1 cellular context compared by ENCODE assay signal in the genomic region with DNA sequence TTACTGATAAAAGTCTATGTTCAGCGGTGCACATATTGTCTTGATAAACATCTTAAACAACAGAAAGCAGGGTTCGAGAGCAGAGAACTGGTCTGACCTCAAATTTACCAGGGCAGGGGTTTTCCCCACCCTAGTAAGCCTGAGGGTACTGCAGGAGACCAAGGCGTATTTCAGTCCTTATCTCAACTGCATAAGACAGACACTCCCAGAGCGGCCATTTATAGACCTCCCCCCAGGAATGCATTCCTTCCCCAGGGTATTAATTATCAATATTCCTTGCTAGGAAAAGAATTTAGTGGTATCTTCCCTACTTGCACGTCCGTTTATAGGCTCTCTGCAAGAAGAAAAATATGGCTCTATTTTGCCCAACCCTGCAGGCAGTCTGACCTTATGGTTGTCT. TPM values are rescaled to one million over a fixed set of nuclear protein-coding genes. Genes with fewer than 3 reads are reported as not detected.
"Had no signal": no experiment of that assay in that cellular context is flagged by ENCODE, and none has a peak within 500 bp of the region (broad histone marks: within the 10 kb centered on the region; RNA-seq: fewer than 3 reads in every experiment).

No MANE protein-coding gene starts in this region.

RNA-seq across cellular contexts. Expression of a gene that starts 52.2 kb away (rescaled TPM):
- total RNA-seq: HT-29 had no signal
